15 cellular contexts compared by ENCODE assay signal in genomic region chr18:10234912-10235439, GRCh38.
DNase-seq lines count a peak whose midpoint lies in the region; ATAC-seq, FAIRE-seq and TF ChIP-seq lines count a peak whose summit lies in the region.
"Had no signal": no experiment of that assay in that cellular context is flagged by ENCODE, and none has a peak within 500 bp of the region (broad histone marks: within the 10 kb centered on the region; RNA-seq: fewer than 3 reads in every experiment).

No MANE protein-coding gene starts in this region.

- no peak overlapping the region for H3K4me3 ChIP-seq in astrocyte (ENCODE audit: insufficient read depth, low read depth, low read length)
- H3K4me3 ChIP-seq in heart left ventricle: no peak overlapping the region
- H3K4me3 ChIP-seq: suprapubic skin had no signal

- H3K4me1 Mint-ChIP-seq in astrocyte (ENCODE audit: low read depth, unreplicated experiment): peaks cover 16% of the 10 kb centered on the region
- no peaks in the 10 kb centered on the region for H3K4me1 Mint-ChIP-seq in CD4-positive, alpha-beta T cell (ENCODE audit: low read depth)
- H3K4me1 Mint-ChIP-seq: IgD-negative memory B cell had no signal

- no peaks in the 10 kb centered on the region for H3K27me3 ChIP-seq in astrocyte (ENCODE audit: insufficient read depth, low read length)
- H3K27me3 ChIP-seq in heart left ventricle: no peaks in the 10 kb centered on the region
- H3K27me3 ChIP-seq in CD4-positive, alpha-beta T cell (ENCODE audit: control insufficient read depth, insufficient read depth, low read length): no peaks in the 10 kb centered on the region
- H3K27me3 ChIP-seq: suprapubic skin had no signal

- no peak for TF ChIP-seq POLR2A in heart left ventricle (IDR thresholded peaks at IDR 0.05)

- no peak overlapping the region for H3K4me3 Mint-ChIP-seq in astrocyte (ENCODE audit: unreplicated experiment)
- H3K4me3 Mint-ChIP-seq in CD4-positive, alpha-beta T cell: no peak overlapping the region
- H3K4me3 Mint-ChIP-seq: activated CD8-positive, alpha-beta T cell treated with anti-CD3 and anti-CD28 coated beads, Interleukin-2, amount 10 ng/mL, durations not matched to agents 7 days and 5 days; IgD-negative memory B cell had no signal

- H3K4me1 ChIP-seq in astrocyte (ENCODE audit: insufficient read depth, low read length): no peaks in the 10 kb centered on the region
- peaks cover 0 to 19% (median 13%) of the 10 kb centered on the region in 12 donors for H3K4me1 ChIP-seq in heart left ventricle

- no peak overlapping the region for H3K9ac ChIP-seq in astrocyte (ENCODE audit: low read length)

- H3K27ac ChIP-seq in astrocyte (ENCODE audit: low read depth, low read length): no peak overlapping the region
- H3K27ac ChIP-seq in heart left ventricle: no peak overlapping the region
- H3K27ac ChIP-seq in CD4-positive, alpha-beta T cell (ENCODE audit: low read depth, low read length): no peak overlapping the region
- H3K27ac ChIP-seq: suprapubic skin had no signal

- TF ChIP-seq CTCF in astrocyte (IDR thresholded peaks at IDR 0.05; ENCODE audit: insufficient read depth, low read depth, low read length) (no peak), heart left ventricle (IDR thresholded peaks at IDR 0.05) (no peak)
- no peak for TF ChIP-seq CTCF in CD4-positive, alpha-beta T cell (IDR thresholded peaks at IDR 0.05)

- intact Hi-C loops in heart left ventricle (cut with DNase I) (loop anchor here in 3 of 10 donors (10.0 kb wide), 3 partner anchors 60 to 280 kb away; no protein-coding TSS in a partner anchor), sciatic nerve (cut with DNase I) (no loop called here)
- intact Hi-C loops in CD4-positive, alpha-beta T cell (cut with DNase I, micrococcal nuclease): no loop called here

- WGBS in heart left ventricle, 4 donors: 64 to 79% (median 69%) methylated on average over 6 of the region's 6 CpGs

- H3K36me3 ChIP-seq in astrocyte (ENCODE audit: insufficient read depth, low read length) (no peaks in the 10 kb centered on the region), heart left ventricle (no peaks in the 10 kb centered on the region)
- H3K36me3 ChIP-seq: suprapubic skin had no signal

- H2AFZ ChIP-seq in astrocyte (ENCODE audit: low read depth, low read length): no peak overlapping the region

- H3K27me3 Mint-ChIP-seq in astrocyte (ENCODE audit: low read depth, unreplicated experiment): peaks cover 5% of the 10 kb centered on the region
- peaks cover 5% of the 10 kb centered on the region for H3K27me3 Mint-ChIP-seq in CD4-positive, alpha-beta T cell
- H3K27me3 Mint-ChIP-seq: IgD-negative memory B cell had no signal

- no peak overlapping the region for H3K4me2 ChIP-seq in astrocyte (ENCODE audit: low read length)

- no peak for FAIRE-seq in astrocyte (lab: Jason Lieb, UNC)
- FAIRE-seq: GM18507 had no signal

- DNase-seq in GM04504 (ENCODE audit: low read depth): peak; percentile 84
- DNase-seq in astrocyte (ENCODE audit: low read depth): peak; percentile 57
- no peak for DNase-seq in heart left ventricle
- no peak for DNase-seq in sciatic nerve (ENCODE audit: low spot score)
- DNase-seq in CD4-positive, alpha-beta T cell: no peak
- DNase-seq in medulla oblongata (ENCODE audit: extremely low spot score): no peak
- DNase-seq: activated CD8-positive, alpha-beta T cell treated with anti-CD3 and anti-CD28 coated beads, Interleukin-2, amount 10 ng/mL, durations not matched to agents 7 days and 5 days; DMS53; head of caudate nucleus; NCI-H526 had no signal

- no peaks in the 10 kb centered on the region for H4K20me1 ChIP-seq in astrocyte (ENCODE audit: insufficient read depth, low read length)

- H3K27ac Mint-ChIP-seq in astrocyte (ENCODE audit: unreplicated experiment): no peak overlapping the region
- H3K27ac Mint-ChIP-seq in CD4-positive, alpha-beta T cell: no peak overlapping the region
- H3K27ac Mint-ChIP-seq: activated CD8-positive, alpha-beta T cell treated with anti-CD3 and anti-CD28 coated beads, Interleukin-2, amount 10 ng/mL, durations not matched to agents 7 days and 5 days; IgD-negative memory B cell had no signal

- CTCF ChIA-PET in CD4-positive, alpha-beta T cell (lab: Charles Lee): no interaction called here

- no peaks in the 10 kb centered on the region for H3K79me2 ChIP-seq in astrocyte (ENCODE audit: insufficient read depth, low read length)

- H3K36me3 Mint-ChIP-seq in astrocyte (ENCODE audit: low read depth, unreplicated experiment): peaks cover 2% of the 10 kb centered on the region
- H3K36me3 Mint-ChIP-seq in CD4-positive, alpha-beta T cell (ENCODE audit: low read depth): no peaks in the 10 kb centered on the region

- ATAC-seq in heart left ventricle: peak; percentile 33 to 75 (median 60)
- ATAC-seq in sciatic nerve: peak; percentile 86
- no peak for ATAC-seq in GM18517 (IDR thresholded peaks at IDR 0.05; ENCODE audit: unreplicated experiment)
- no peak for ATAC-seq in CD4-positive, alpha-beta T cell (ENCODE audit: poor library complexity)
- no peak for ATAC-seq in HG03196 (IDR thresholded peaks at IDR 0.05; ENCODE audit: unreplicated experiment)
- ATAC-seq: activated CD8-positive, alpha-beta T cell treated with anti-CD3 and anti-CD28 coated beads, Interleukin-2, amount 10 ng/mL, durations not matched to agents 7 days and 5 days had no signal

- H3K9me3 ChIP-seq in astrocyte (ENCODE audit: insufficient read depth, low read depth, low read length): peaks cover 1% of the 10 kb centered on the region
- H3K9me3 ChIP-seq in heart left ventricle: peaks cover 0 to 6% (median 0%) of the 10 kb centered on the region in 12 donors
- H3K9me3 ChIP-seq in CD4-positive, alpha-beta T cell (ENCODE audit: control insufficient read depth, low read length): peaks cover 3% of the 10 kb centered on the region

- POLR2A ChIA-PET in CD4-positive, alpha-beta T cell (lab: Charles Lee): no interaction called here

- peaks cover 15% of the 10 kb centered on the region for H3K9me3 Mint-ChIP-seq in astrocyte (ENCODE audit: unreplicated experiment)
- peaks cover 2% of the 10 kb centered on the region for H3K9me3 Mint-ChIP-seq in CD4-positive, alpha-beta T cell

Comparison
In these comparisons a context has a peak if more than half of its experiments do, and no peak if none do; other contexts are left out.
1. DNase-seq: peak in GM04504 (single experiment) and astrocyte (single experiment); none in heart left ventricle (0 of 5), sciatic nerve (single experiment), CD4-positive, alpha-beta T cell (0 of 10) and medulla oblongata (single experiment).
2. ATAC-seq: peak in heart left ventricle (4 of 4) and sciatic nerve (single experiment); none in GM18517 (single experiment), CD4-positive, alpha-beta T cell (single experiment) and HG03196 (single experiment).